28 cellular contexts compared by ENCODE assay signal in the genomic region with DNA sequence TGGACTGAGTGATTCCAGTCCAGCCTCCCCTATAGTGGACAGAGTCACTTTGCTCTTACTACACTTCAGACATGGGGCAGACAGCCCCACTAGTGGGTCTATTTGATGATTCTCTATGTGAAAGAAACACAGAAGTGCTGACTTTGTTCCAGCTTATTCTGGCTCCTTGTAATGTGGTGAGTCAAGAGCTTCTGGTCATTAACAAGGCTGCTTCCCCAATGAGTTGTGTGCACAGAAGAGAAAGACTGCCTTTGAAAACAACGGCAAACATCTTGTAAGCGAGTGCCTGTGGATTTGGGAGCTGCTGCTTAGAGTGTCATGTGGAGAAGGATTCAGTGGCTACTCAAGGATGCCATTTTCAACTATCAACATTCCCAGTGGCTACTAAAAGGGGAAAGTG. TPM values are rescaled to one million over a fixed set of nuclear protein-coding genes. Genes with fewer than 3 reads are reported as not detected.
DNase-seq lines count a peak whose midpoint lies in the region; ATAC-seq and TF ChIP-seq lines count a peak whose summit lies in the region.
"Had no signal": no experiment of that assay in that cellular context is flagged by ENCODE, and none has a peak within 500 bp of the region (broad histone marks: within the 10 kb centered on the region; RNA-seq: fewer than 3 reads in every experiment).

No MANE protein-coding gene starts in this region.

- H4K20me1 ChIP-seq in smooth muscle cell (ENCODE audit: low read depth): peaks cover 54% of the 10 kb centered on the region

- H3K9me3 ChIP-seq in cardiac muscle cell (ENCODE audit: low read depth): no peaks in the 10 kb centered on the region
- H3K9me3 ChIP-seq in smooth muscle cell (replicated peaks; ENCODE audit: low read depth): no peaks in the 10 kb centered on the region
- H3K9me3 ChIP-seq: A549, breast epithelium, right lobe of liver, SJCRH30, tibial nerve had no signal

- H3K36me3 ChIP-seq in cardiac muscle cell (peaks cover 27% of the 10 kb centered on the region), smooth muscle cell (ENCODE audit: low read depth) (no peaks in the 10 kb centered on the region)
- H3K36me3 ChIP-seq: SJCRH30 had no signal

- ATAC-seq in Right ventricle myocardium superior (ENCODE audit: poor library complexity): no peak
- ATAC-seq: A549, left colon, right lobe of liver, WTC11 had no signal

- H3K27me3 ChIP-seq in cardiac muscle cell (no peaks in the 10 kb centered on the region), dorsolateral prefrontal cortex (no peaks in the 10 kb centered on the region), smooth muscle cell (ENCODE audit: low read depth) (no peaks in the 10 kb centered on the region)
- H3K27me3 ChIP-seq: breast epithelium, right lobe of liver, SJCRH30, tibial nerve had no signal

- in situ Hi-C loops in ACHN (cut with HindIII; ENCODE audit: low pct_ligation_motif_present, low pct_unique_long_range_greater_than_20kb, low sequenced_read_pairs): no loop called here

- TF ChIP-seq CTCF in cardiac muscle cell (IDR thresholded peaks at IDR 0.05; ENCODE audit: low read depth, low read length): no peak
- no peak for TF ChIP-seq CTCF in dorsolateral prefrontal cortex (IDR thresholded peaks at IDR 0.05 in 54 of 56, conservative IDR thresholded peaks at IDR 0.05 in 2 of 56; ENCODE audit: low read depth in 1 of 56, partially characterized antibody in 56 of 56)
- no peak for TF ChIP-seq CTCF in smooth muscle cell (IDR thresholded peaks at IDR 0.05; ENCODE audit: borderline replicate concordance, insufficient read depth, poor library complexity, severe bottlenecking)

- H2AFZ ChIP-seq in smooth muscle cell (ENCODE audit: low read depth): no peak overlapping the region

- DNase-seq in cardiac muscle cell (ENCODE audit: low read depth in 1 of 2, low spot score in 1 of 2): no peak
- DNase-seq in Right ventricle myocardium superior: no peak
- peak; percentile 33 for DNase-seq in MV-4-11 (lab: John Stamatoyannopoulos, UW)
- DNase-seq in dorsolateral prefrontal cortex: no peak
- no peak for DNase-seq in smooth muscle cell (lab: John Stamatoyannopoulos, UW; ENCODE audit: unreplicated experiment)
- no peak for DNase-seq in DMS79 (lab: John Stamatoyannopoulos, UW)
- no peak for DNase-seq in middle frontal gyrus (ENCODE audit: extremely low spot score, low spot score)
- no peak for DNase-seq in ACHN
- DNase-seq: activated CD4-positive, alpha-beta T cell treated with anti-CD3 and anti-CD28 coated beads, Interleukin-2, amount 50 U/mL, for 4 hours; activated naive CD4-positive, alpha-beta T cell; activated T-cell treated with anti-CD3 and anti-CD28 coated beads, Interleukin-2, amount 50 U/mL, for 72 hours; DMS153; effector CD4-positive, alpha-beta T cell; GDM1; H9; hippocampal formation; left colon; NCI-H146; NCI-H774; right lobe of liver; SJCRH30; stimulated activated CD4-positive, alpha-beta T cell treated with anti-CD3 and anti-CD28 coated beads, Interleukin-12 subunit alpha, Interleukin-12 subunit beta, amount 100 ng/mL, for 4 hours; stimulated activated CD4-positive, alpha-beta T cell treated with anti-CD3 and anti-CD28 coated beads, Interleukin-2, amount 100 ng/mL, for 48 hours had no signal

- intact Hi-C loops in Right ventricle myocardium superior (cut with DNase I): no loop called here
- intact Hi-C loops in dorsolateral prefrontal cortex (cut with DNase I): no loop called here

- peak overlapping the region; percentile 49 for H3K27ac ChIP-seq in cardiac muscle cell
- H3K27ac ChIP-seq in dorsolateral prefrontal cortex: peak overlapping the region in 34 of 59 donors; percentile 3 to 77 (median 50)
- peak overlapping the region; percentile 85 for H3K27ac ChIP-seq in smooth muscle cell (ENCODE audit: low read depth)
- H3K27ac ChIP-seq: A549, breast epithelium, HL-60, right lobe of liver, SJCRH30, tibial nerve had no signal

- WGBS in smooth muscle cell (ENCODE audit: low lambda C conversion rate): 17% methylated on average over 2 of the region's 2 CpGs

- no peak overlapping the region for H3K9ac ChIP-seq in smooth muscle cell (ENCODE audit: low read depth)

- H3F3A ChIP-seq in smooth muscle cell (ENCODE audit: low read depth): peaks cover 18% of the 10 kb centered on the region

- no peaks in the 10 kb centered on the region for H3K79me2 ChIP-seq in smooth muscle cell (ENCODE audit: low read depth)

- peaks cover 14% of the 10 kb centered on the region for H3K4me1 ChIP-seq in cardiac muscle cell (ENCODE audit: low read depth)
- peaks cover 8% of the 10 kb centered on the region for H3K4me1 ChIP-seq in smooth muscle cell (ENCODE audit: low read depth)
- H3K4me1 ChIP-seq: breast epithelium, SJCRH30, tibial nerve had no signal

- no peak overlapping the region for H3K4me3 ChIP-seq in cardiac muscle cell
- H3K4me3 ChIP-seq in dorsolateral prefrontal cortex: no peak overlapping the region
- no peak overlapping the region for H3K4me3 ChIP-seq in smooth muscle cell
- H3K4me3 ChIP-seq: A549, breast epithelium, right lobe of liver, SJCRH30, tibial nerve had no signal

- peak overlapping the region; percentile 75 for H3K4me2 ChIP-seq in smooth muscle cell
- H3K4me2 ChIP-seq: A549 had no signal

RNA-seq across cellular contexts. Expression of a gene that starts 39.2 kb away (rescaled TPM):
- total RNA-seq in cardiac muscle cell (10.4 and 13.5 TPM in 2 replicates), Right ventricle myocardium superior (13.9 TPM), dorsolateral prefrontal cortex (10 to 100 TPM; 23.8 to 53.6 (median 39.2) TPM), smooth muscle cell (13.2 and 20.7 TPM in 2 replicates)
- polyA plus RNA-seq in cardiac muscle cell (18.3 and 28.0 TPM in 2 replicates), smooth muscle cell (10.0 and 20.6 TPM in 2 replicates)

RNA-seq across cellular contexts. Expression of a gene that starts 43.8 kb away (rescaled TPM):
- total RNA-seq in cardiac muscle cell: 22.4 and 25.9 TPM in 2 replicates
- polyA plus RNA-seq in cardiac muscle cell: 14.1 and 19.4 TPM in 2 replicates
- 9.8 TPM for total RNA-seq in Right ventricle myocardium superior
- total RNA-seq in dorsolateral prefrontal cortex: 100 to 1,000 TPM in 58 of 120 experiments, 10 to 100 TPM in 62; 45.2 to 321 (median 99.6) TPM
- total RNA-seq in smooth muscle cell: 53.2 and 55.5 TPM in 2 replicates
- polyA plus RNA-seq in smooth muscle cell: 29.9 and 38.0 TPM in 2 replicates
